ENCODE assay signal across 1 cellular context in genomic region chr3:119125742-119126507, GRCh38.
TF ChIP-seq lines count a peak whose summit lies in the region.

No MANE protein-coding gene starts in this region.

TF ChIP-seq in WTC11, 78 proteins besides CTCF, POLR2A, EP300 and RAD21 (continued from another document):
- TF ChIP-seq, protein P1, sequence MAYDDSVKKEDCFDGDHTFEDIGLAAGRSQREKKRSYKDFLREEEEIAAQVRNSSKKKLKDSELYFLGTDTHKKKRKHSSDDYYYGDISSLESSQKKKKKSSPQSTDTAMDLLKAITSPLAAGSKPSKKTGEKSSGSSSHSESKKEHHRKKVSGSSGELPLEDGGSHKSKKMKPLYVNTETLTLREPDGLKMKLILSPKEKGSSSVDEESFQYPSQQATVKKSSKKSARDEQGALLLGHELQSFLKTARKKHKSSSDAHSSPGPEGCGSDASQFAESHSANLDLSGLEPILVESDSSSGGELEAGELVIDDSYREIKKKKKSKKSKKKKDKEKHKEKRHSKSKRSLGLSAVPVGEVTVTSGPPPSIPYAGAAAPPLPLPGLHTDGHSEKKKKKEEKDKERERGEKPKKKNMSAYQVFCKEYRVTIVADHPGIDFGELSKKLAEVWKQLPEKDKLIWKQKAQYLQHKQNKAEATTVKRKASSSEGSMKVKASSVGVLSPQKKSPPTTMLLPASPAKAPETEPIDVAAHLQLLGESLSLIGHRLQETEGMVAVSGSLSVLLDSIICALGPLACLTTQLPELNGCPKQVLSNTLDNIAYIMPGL (CRISPR knock-in tag; IDR thresholded peaks at IDR 0.05) = no peak
- TF ChIP-seq ZNF219 (CRISPR knock-in tag; IDR thresholded peaks at IDR 0.05; ENCODE audit: borderline replicate concordance) (no peak), ZNF317 (CRISPR knock-in tag; IDR thresholded peaks at IDR 0.05; ENCODE audit: borderline replicate concordance, low read depth) (no peak)
